In genomic region chr7:35624299-35625186, GRCh38 we compare ENCODE assay signal across 8 cellular contexts.
A peak's percentile ranks its signal among the peaks of the same experiment; 100 is the strongest.
DNase-seq lines count a peak whose midpoint lies in the region; ATAC-seq and TF ChIP-seq lines count a peak whose summit lies in the region.

No MANE protein-coding gene starts in this region.

- DNase-seq in GM10266 (ENCODE audit: extremely low spot score) (peak; percentile 61), SHP77 (lab: John Stamatoyannopoulos, UW) (peak; percentile 48 to 51), astrocyte of the cerebellum (ENCODE audit: low read depth) (no peak), iPS DF 19.7 (ENCODE audit: low read depth, low spot score) (peak; percentile 65)
- DNase-seq in stimulated activated CD4-positive, alpha-beta T cell treated with anti-CD3 and anti-CD28 coated beads, Interleukin-12 subunit alpha, Interleukin-12 subunit beta, amount 100 ng/mL, for 48 hours (ENCODE audit: low read depth in 2 of 3, low spot score in 1 of 3) = peak; percentile 8 to 42 (median 15)

- no peak overlapping the region for H3K4me2 ChIP-seq in KMS-11

- H3K4me3 ChIP-seq in KMS-11 (IDR thresholded peaks at IDR 0.05; ENCODE audit: insufficient read depth, low read depth, low read length) (no peak overlapping the region), astrocyte of the cerebellum (ENCODE audit: low read depth, low read length) (no peak overlapping the region)

- no peaks in the 10 kb centered on the region for H4K20me1 ChIP-seq in KMS-11 (ENCODE audit: insufficient read depth)

- H2AFZ ChIP-seq in KMS-11 (ENCODE audit: low read depth) = no peak overlapping the region

- TF ChIP-seq CTCF in GM10266 (IDR thresholded peaks at IDR 0.05; ENCODE audit: control insufficient read depth, insufficient read depth, low read depth, missing control alignments) = peak; percentile 87
- peak; percentile 94 for TF ChIP-seq CTCF in KMS-11 (conservative IDR thresholded peaks at IDR 0.05; ENCODE audit: low read depth, low read length)
- TF ChIP-seq CTCF in astrocyte of the cerebellum (IDR thresholded peaks at IDR 0.05; ENCODE audit: low read depth, low read length, missing control alignments) = peak; percentile 79

- no peaks in the 10 kb centered on the region for H3K36me3 ChIP-seq in KMS-11 (ENCODE audit: insufficient read depth)

- in situ Hi-C loops in astrocyte of the cerebellum (cut with HindIII; ENCODE audit: low sequenced_read_pairs) = no loop called here

- no peaks in the 10 kb centered on the region for H3K4me1 ChIP-seq in KMS-11 (ENCODE audit: low read depth, poor library complexity, severe bottlenecking)

- H3K27me3 ChIP-seq in KMS-11 (ENCODE audit: insufficient read depth, low read depth) = no peaks in the 10 kb centered on the region

- no peaks in the 10 kb centered on the region for H3K79me2 ChIP-seq in KMS-11 (ENCODE audit: insufficient read depth, low read depth)

- no peak overlapping the region for H3K9ac ChIP-seq in KMS-11

- ATAC-seq in GM21737 (IDR thresholded peaks at IDR 0.05; ENCODE audit: unreplicated experiment) (peak; percentile 82), HG03457 (IDR thresholded peaks at IDR 0.05; ENCODE audit: unreplicated experiment) (no peak)

- H3K27ac ChIP-seq in KMS-11 = no peak overlapping the region
